ENCODE assay signal across 12 cellular contexts in genomic region chr16:81604960-81605383, GRCh38.
DNase-seq lines count a peak whose midpoint lies in the region; ATAC-seq and TF ChIP-seq lines count a peak whose summit lies in the region.
"Had no signal": no experiment of that assay in that cellular context is flagged by ENCODE, and none has a peak within 500 bp of the region (broad histone marks: within the 10 kb centered on the region; RNA-seq: fewer than 3 reads in every experiment).

No MANE protein-coding gene starts in this region.

- intact Hi-C loops in activated CD4-positive, alpha-beta T cell treated with anti-CD3 and anti-CD28 coated beads for 36 hours (cut with DNase I, micrococcal nuclease), result no loop called here

- no peak overlapping the region for H3K4me3 Mint-ChIP-seq in mesothelial cell of epicardium
- no peak overlapping the region for H3K4me3 Mint-ChIP-seq in activated CD4-positive, alpha-beta T cell treated with anti-CD3 and anti-CD28 coated beads for 36 hours
- H3K4me3 Mint-ChIP-seq: activated T-cell treated with anti-CD3 and anti-CD28 coated beads, Interleukin-2, amount 50 U/mL, for 24 hours had no signal

- POLR2A ChIA-PET in activated CD4-positive, alpha-beta T cell treated with anti-CD3 and anti-CD28 coated beads for 36 hours (lab: Charles Lee), result no interaction called here

- ATAC-seq in activated CD4-positive, alpha-beta T cell treated with anti-CD3 and anti-CD28 coated beads for 36 hours, result no peak
- no peak for ATAC-seq in HG03469 (IDR thresholded peaks at IDR 0.05; ENCODE audit: unreplicated experiment)

- no peak for TF ChIP-seq CTCF in AG10803 (conservative IDR thresholded peaks at IDR 0.05; ENCODE audit: low read length)
- TF ChIP-seq CTCF in mesothelial cell of epicardium (IDR thresholded peaks at IDR 0.05; ENCODE audit: unreplicated experiment), result no peak

- no peaks in the 10 kb centered on the region for H3K9me3 Mint-ChIP-seq in mesothelial cell of epicardium
- H3K9me3 Mint-ChIP-seq in activated CD4-positive, alpha-beta T cell treated with anti-CD3 and anti-CD28 coated beads for 36 hours (ENCODE audit: low read depth), result no peaks in the 10 kb centered on the region
- H3K9me3 Mint-ChIP-seq: activated T-cell treated with anti-CD3 and anti-CD28 coated beads, Interleukin-2, amount 50 U/mL, for 24 hours had no signal

- peaks cover 26% of the 10 kb centered on the region for H3K4me1 Mint-ChIP-seq in mesothelial cell of epicardium
- H3K4me1 Mint-ChIP-seq in activated CD4-positive, alpha-beta T cell treated with anti-CD3 and anti-CD28 coated beads for 36 hours, result no peaks in the 10 kb centered on the region

- CTCF ChIA-PET in activated CD4-positive, alpha-beta T cell treated with anti-CD3 and anti-CD28 coated beads for 36 hours (lab: Charles Lee), result interaction anchor here (1.2 kb wide), 1 partner anchor 26 kb away, joined by 4 read pairs; no protein-coding TSS in a partner anchor

- H3K27me3 Mint-ChIP-seq in mesothelial cell of epicardium (ENCODE audit: low read depth), result no peaks in the 10 kb centered on the region
- no peaks in the 10 kb centered on the region for H3K27me3 Mint-ChIP-seq in activated CD4-positive, alpha-beta T cell treated with anti-CD3 and anti-CD28 coated beads for 36 hours
- H3K27me3 Mint-ChIP-seq: activated T-cell treated with anti-CD3 and anti-CD28 coated beads, Interleukin-2, amount 50 U/mL, for 24 hours had no signal

- peak overlapping the region; percentile 48 for H3K27ac Mint-ChIP-seq in mesothelial cell of epicardium
- H3K27ac Mint-ChIP-seq in activated CD4-positive, alpha-beta T cell treated with anti-CD3 and anti-CD28 coated beads for 36 hours, result no peak overlapping the region
- H3K27ac Mint-ChIP-seq: activated T-cell treated with anti-CD3 and anti-CD28 coated beads, Interleukin-2, amount 50 U/mL, for 24 hours had no signal

- DNase-seq in AG10803 (ENCODE audit: low read depth) (peak; percentile 70), NCI-H146 treated with DMSO at 0.1 percent for 48 hours (lab: John Stamatoyannopoulos, UW; ENCODE audit: unreplicated experiment) (peak; percentile 43), dedifferentiated amniotic fluid mesenchymal stem cell (ENCODE audit: extremely low spot score) (peak; percentile 43), mesothelial cell of epicardium (ENCODE audit: low spot score in 2 of 2, unreplicated experiment in 2 of 2) (no peak), NCI-H187 (lab: John Stamatoyannopoulos, UW) (no peak), SHP77 treated with DMSO at 0.1 percent for 48 hours (lab: John Stamatoyannopoulos, UW) (no peak)
- no peak for DNase-seq in activated CD4-positive, alpha-beta T cell treated with anti-CD3 and anti-CD28 coated beads for 36 hours
- DNase-seq: activated T-cell treated with anti-CD3 and anti-CD28 coated beads, Interleukin-2, amount 50 U/mL, for 24 hours; Kasumi-1; retina had no signal

- H3K36me3 Mint-ChIP-seq in mesothelial cell of epicardium, result peaks cover 15% of the 10 kb centered on the region
- peaks cover 5% of the 10 kb centered on the region for H3K36me3 Mint-ChIP-seq in activated CD4-positive, alpha-beta T cell treated with anti-CD3 and anti-CD28 coated beads for 36 hours (ENCODE audit: low read depth)

- no peak overlapping the region for H3K4me3 ChIP-seq in AG10803 (ENCODE audit: low read length)
- H3K4me3 ChIP-seq: tibial nerve had no signal

Comparison
In these comparisons a context has a peak if more than half of its experiments do, and no peak if none do; other contexts are left out.
1. DNase-seq: peak in AG10803 (single experiment), NCI-H146 treated with DMSO at 0.1 percent for 48 hours (single experiment) and dedifferentiated amniotic fluid mesenchymal stem cell (single experiment); none in mesothelial cell of epicardium (0 of 2), NCI-H187 (0 of 2), SHP77 treated with DMSO at 0.1 percent for 48 hours (single experiment) and activated CD4-positive, alpha-beta T cell treated with anti-CD3 and anti-CD28 coated beads for 36 hours (single experiment).